9 cellular contexts compared by ENCODE assay signal in the genomic region with DNA sequence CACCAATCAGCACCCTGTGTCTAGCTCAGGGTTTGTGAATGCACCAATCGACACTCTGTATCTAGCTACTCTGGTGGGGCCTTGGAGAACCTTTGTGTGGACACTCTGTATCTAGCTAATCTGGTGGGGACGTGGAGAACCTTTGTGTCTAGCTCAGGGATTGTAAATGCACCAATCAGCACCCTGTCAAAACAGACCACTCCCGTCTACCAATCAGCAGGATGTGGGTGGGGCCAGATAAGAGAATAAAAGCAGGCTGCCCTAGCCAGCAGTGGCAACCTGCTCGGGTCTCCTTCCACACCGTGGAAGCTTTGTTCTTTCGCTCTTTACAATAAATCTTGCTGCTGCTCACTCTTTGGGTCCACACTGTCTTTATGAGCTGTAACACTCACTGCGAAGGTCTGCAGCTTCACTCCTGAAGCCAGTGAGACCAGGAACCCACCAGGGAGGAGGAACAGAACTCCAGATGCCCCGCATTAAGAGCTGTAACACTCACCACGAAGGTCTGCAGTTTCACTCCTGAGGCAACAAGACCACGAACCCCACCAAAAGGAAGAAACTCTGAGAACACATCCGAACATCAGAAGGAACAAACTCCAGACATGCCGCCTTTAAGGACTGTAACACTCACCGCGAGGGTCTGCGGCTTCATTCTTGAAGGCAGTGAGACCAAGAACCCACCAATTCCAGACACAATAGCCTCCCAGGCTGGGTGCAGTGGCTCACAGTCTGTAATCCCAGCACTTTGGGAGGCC. TPM values are rescaled to one million over a fixed set of nuclear protein-coding genes. Genes with fewer than 3 reads are reported as not detected.
A peak's percentile ranks its signal among the peaks of the same experiment; 100 is the strongest.
DNase-seq lines count a peak whose midpoint lies in the region; ATAC-seq and TF ChIP-seq lines count a peak whose summit lies in the region.
"Not testable (repeated sequence)": the region's sequence is repeated elsewhere in the genome, so short reads cannot be mapped to it uniquely, and the experiment has no call there.
"Had no signal": no experiment of that assay in that cellular context is flagged by ENCODE, and none has a peak within 500 bp of the region (broad histone marks: within the 10 kb centered on the region; RNA-seq: fewer than 3 reads in every experiment).

No MANE protein-coding gene starts in this region.

- not testable (repeated sequence) for ATAC-seq in activated CD8-positive, alpha-beta memory T cell treated with anti-CD3 and anti-CD28 coated beads, Interleukin-2, amount 10 ng/mL, durations not matched to agents 7 days and 5 days

- POLR2A ChIA-PET in RWPE1 (lab: Yijun Ruan, JAX; ENCODE audit: low non-redundant PET): not testable (repeated sequence)

- not testable (repeated sequence) for H3K9me3 ChIP-seq in spleen

- peak overlapping the region; percentile 54 for H3K27ac ChIP-seq in RWPE1
- H3K27ac ChIP-seq in coronary artery, spleen: not testable (repeated sequence)

- 65 to 74% (median 68%) methylated on average over 14 to 15 of the region's 15 CpGs for WGBS in spleen, 5 donors

- H3K27me3 ChIP-seq in spleen (replicated peaks in 1 of 7): not testable (repeated sequence)

- H3K4me3 ChIP-seq in coronary artery, spleen: not testable (repeated sequence)

- not testable (repeated sequence) for H3K9me3 Mint-ChIP-seq in activated CD8-positive, alpha-beta memory T cell treated with anti-CD3 and anti-CD28 coated beads, Interleukin-2, amount 10 ng/mL, durations not matched to agents 7 days and 5 days (ENCODE audit: low read depth); activated naive CD8-positive, alpha-beta T cell treated with anti-CD3 and anti-CD28 coated beads for 36 hours

- DNase-seq in GDM1 (lab: John Stamatoyannopoulos, UW) (peak; percentile 28), coronary artery (ENCODE audit: low spot score) (peak; percentile 1), islet precursor cell (peak; percentile 35), spleen (peak; percentile 16)
- DNase-seq in RWPE1 (ENCODE audit: low spot score); activated CD8-positive, alpha-beta memory T cell treated with anti-CD3 and anti-CD28 coated beads, Interleukin-2, amount 10 ng/mL, durations not matched to agents 7 days and 5 days; activated naive CD8-positive, alpha-beta T cell treated with anti-CD3 and anti-CD28 coated beads for 36 hours: not testable (repeated sequence)

- H3K36me3 Mint-ChIP-seq in activated CD8-positive, alpha-beta memory T cell treated with anti-CD3 and anti-CD28 coated beads, Interleukin-2, amount 10 ng/mL, durations not matched to agents 7 days and 5 days; activated naive CD8-positive, alpha-beta T cell treated with anti-CD3 and anti-CD28 coated beads for 36 hours: not testable (repeated sequence)

- not testable (repeated sequence) for H3K27me3 Mint-ChIP-seq in activated CD8-positive, alpha-beta memory T cell treated with anti-CD3 and anti-CD28 coated beads, Interleukin-2, amount 10 ng/mL, durations not matched to agents 7 days and 5 days; activated naive CD8-positive, alpha-beta T cell treated with anti-CD3 and anti-CD28 coated beads for 36 hours

- peaks cover 0 to 24% (median 0%) of the 10 kb centered on the region in 6 donors for H3K4me1 ChIP-seq in spleen

- H3K4me3 Mint-ChIP-seq in activated CD8-positive, alpha-beta memory T cell treated with anti-CD3 and anti-CD28 coated beads, Interleukin-2, amount 10 ng/mL, durations not matched to agents 7 days and 5 days: not testable (repeated sequence)
- H3K4me3 Mint-ChIP-seq in activated naive CD8-positive, alpha-beta T cell treated with anti-CD3 and anti-CD28 coated beads for 36 hours: peak overlapping the region; percentile 59

- not testable (repeated sequence) for H3K36me3 ChIP-seq in spleen

- TF ChIP-seq POLR2A in spleen (IDR thresholded peaks at IDR 0.05): not testable (repeated sequence)

- CTCF ChIA-PET in RWPE1 (lab: Yijun Ruan, JAX): interaction anchor here (0.6 kb wide), 2 partner anchors 12 to 487 kb away, joined by 3 to 5 read pairs; no protein-coding TSS in a partner anchor
- CTCF ChIA-PET in activated CD8-positive, alpha-beta memory T cell treated with anti-CD3 and anti-CD28 coated beads, Interleukin-2, amount 10 ng/mL, durations not matched to agents 7 days and 5 days (lab: Charles Lee): interaction anchor here (1.8 to 4.9 kb wide), 2 partner anchors 10 to 12 kb away, joined by 11 to 26 read pairs; no protein-coding TSS in a partner anchor

- H3K27ac Mint-ChIP-seq in activated CD8-positive, alpha-beta memory T cell treated with anti-CD3 and anti-CD28 coated beads, Interleukin-2, amount 10 ng/mL, durations not matched to agents 7 days and 5 days: peak overlapping the region; percentile 60
- H3K27ac Mint-ChIP-seq in activated naive CD8-positive, alpha-beta T cell treated with anti-CD3 and anti-CD28 coated beads for 36 hours: peak overlapping the region; percentile 77

- not testable (repeated sequence) for TF ChIP-seq CTCF in RWPE1 (conservative IDR thresholded peaks at IDR 0.05; ENCODE audit: low read depth); coronary artery (IDR thresholded peaks at IDR 0.05); spleen (IDR thresholded peaks at IDR 0.05 in 8 of 11, conservative IDR thresholded peaks at IDR 0.05 in 3 of 11)

- intact Hi-C loops in spleen (cut with DNase I; ENCODE audit: low total_unique reads): not testable (repeated sequence)

- H3K4me1 Mint-ChIP-seq in activated CD8-positive, alpha-beta memory T cell treated with anti-CD3 and anti-CD28 coated beads, Interleukin-2, amount 10 ng/mL, durations not matched to agents 7 days and 5 days: not testable (repeated sequence)
- peaks cover 11% of the 10 kb centered on the region for H3K4me1 Mint-ChIP-seq in activated naive CD8-positive, alpha-beta T cell treated with anti-CD3 and anti-CD28 coated beads for 36 hours

RNA-seq across cellular contexts. Expression of gene S100A6, which starts 13.3 kb away (rescaled TPM):
- total RNA-seq in activated CD8-positive, alpha-beta memory T cell treated with anti-CD3 and anti-CD28 coated beads, Interleukin-2, amount 10 ng/mL, durations not matched to agents 7 days and 5 days: 100 to 1,000 TPM; 386 to 543 TPM
- 100 to 1,000 TPM; 144 to 155 TPM for total RNA-seq in activated naive CD8-positive, alpha-beta T cell treated with anti-CD3 and anti-CD28 coated beads for 36 hours
- 100 to 1,000 TPM; 121 to 403 (median 193) TPM for total RNA-seq in spleen
- 100 to 1,000 TPM; 578 to 779 (median 653) TPM for polyA plus RNA-seq in spleen

RNA-seq across cellular contexts. Expression of gene S100A5, which starts 18.3 kb away (rescaled TPM):
- 1 to 10 TPM; 1.6 to 3.0 TPM for total RNA-seq in activated CD8-positive, alpha-beta memory T cell treated with anti-CD3 and anti-CD28 coated beads, Interleukin-2, amount 10 ng/mL, durations not matched to agents 7 days and 5 days
- total RNA-seq in activated naive CD8-positive, alpha-beta T cell treated with anti-CD3 and anti-CD28 coated beads for 36 hours: 1 to 10 TPM; 1.2 to 1.6 TPM
- total RNA-seq in spleen: 1 to 10 TPM in 1 of 7 donors, not detected in 6; 2.8 TPM
- polyA plus RNA-seq in spleen: under 1 TPM in 2 of 3 donors, not detected in 1; 0.32 to 0.46 TPM

RNA-seq across cellular contexts. Expression of gene S100A4, which starts 23.1 kb away (rescaled TPM):
- 100 to 1,000 TPM; 898 to 906 TPM for total RNA-seq in activated CD8-positive, alpha-beta memory T cell treated with anti-CD3 and anti-CD28 coated beads, Interleukin-2, amount 10 ng/mL, durations not matched to agents 7 days and 5 days
- 10 to 100 TPM; 44.7 to 44.9 TPM for total RNA-seq in activated naive CD8-positive, alpha-beta T cell treated with anti-CD3 and anti-CD28 coated beads for 36 hours
- 100 to 1,000 TPM; 161 to 521 (median 309) TPM for total RNA-seq in spleen
- polyA plus RNA-seq in spleen: 100 to 1,000 TPM; 309 to 755 (median 572) TPM

RNA-seq across cellular contexts. Expression of gene S100A3, which starts 26.6 kb away (rescaled TPM):
- not detected for total RNA-seq in activated CD8-positive, alpha-beta memory T cell treated with anti-CD3 and anti-CD28 coated beads, Interleukin-2, amount 10 ng/mL, durations not matched to agents 7 days and 5 days
- not detected for total RNA-seq in activated naive CD8-positive, alpha-beta T cell treated with anti-CD3 and anti-CD28 coated beads for 36 hours
- 1 to 10 TPM in 2 of 7 donors, under 1 TPM in 1, not detected in 4; 0.44 to 1.3 (median 1.0) TPM for total RNA-seq in spleen
- 1 to 10 TPM; 1.1 to 2.6 (median 2.2) TPM for polyA plus RNA-seq in spleen
- total RNA-seq: CD4-positive, alpha-beta T cell had no signal
- polyA plus RNA-seq: IgD-negative memory B cell had no signal

RNA-seq across cellular contexts. Expression of gene S100A2, which starts 43.2 kb away (rescaled TPM):
- total RNA-seq in activated CD8-positive, alpha-beta memory T cell treated with anti-CD3 and anti-CD28 coated beads, Interleukin-2, amount 10 ng/mL, durations not matched to agents 7 days and 5 days: under 1 TPM; 0.50 to 0.96 TPM
- under 1 TPM in 1 of 2 experiments, not detected in 1; 0.60 TPM for total RNA-seq in activated naive CD8-positive, alpha-beta T cell treated with anti-CD3 and anti-CD28 coated beads for 36 hours
- total RNA-seq in spleen: under 1 TPM in 2 of 7 donors, not detected in 5; 0.60 to 0.97 TPM
- 1 to 10 TPM in 2 of 3 donors, under 1 TPM in 1; 0.61 to 5.2 (median 2.8) TPM for polyA plus RNA-seq in spleen
- total RNA-seq: CD4-positive, alpha-beta T cell had no signal
- polyA plus RNA-seq: IgD-negative memory B cell had no signal
